In the genomic region with DNA sequence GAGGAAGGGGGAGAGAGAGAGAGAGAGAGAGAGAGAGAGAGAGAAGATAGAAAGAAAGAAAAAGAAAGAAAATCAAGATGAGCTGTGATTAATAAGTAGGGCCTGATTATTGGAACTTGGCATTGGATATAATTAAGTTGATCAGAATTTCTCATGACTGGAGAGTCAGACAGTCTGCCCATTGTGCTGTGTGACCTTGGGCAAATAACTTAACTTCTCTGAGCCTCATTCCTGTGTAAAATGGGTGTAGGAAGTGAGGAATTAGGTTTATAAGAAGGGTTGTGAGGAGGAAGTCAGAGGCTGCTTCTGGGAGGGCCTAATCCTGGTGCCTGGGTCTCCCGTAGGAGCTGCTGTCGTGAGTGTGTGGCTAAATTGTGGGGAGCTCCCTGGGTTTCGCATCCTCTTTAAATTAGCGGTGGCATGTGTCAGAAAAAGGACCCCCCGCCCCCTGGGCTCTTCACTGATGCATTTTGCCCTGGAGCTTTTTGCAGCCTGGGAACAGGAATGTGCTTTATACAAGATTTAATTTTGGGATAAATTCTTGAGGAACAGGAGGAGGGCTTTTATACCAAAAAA, we compare ENCODE assay signal across 16 cellular contexts.
A peak's percentile ranks its signal among the peaks of the same experiment; 100 is the strongest.
DNase-seq lines count a peak whose midpoint lies in the region; ATAC-seq, FAIRE-seq and TF ChIP-seq lines count a peak whose summit lies in the region.
"Had no signal": no experiment of that assay in that cellular context is flagged by ENCODE, and none has a peak within 500 bp of the region (broad histone marks: within the 10 kb centered on the region; RNA-seq: fewer than 3 reads in every experiment).

No MANE protein-coding gene starts in this region.

- no peak overlapping the region for H3K4me3 ChIP-seq in A549
- no peak overlapping the region for H3K4me3 ChIP-seq in RWPE2 (ENCODE audit: severe bottlenecking)
- H3K4me3 ChIP-seq in esophagus squamous epithelium = no peak overlapping the region
- no peak overlapping the region for H3K4me3 ChIP-seq in foreskin fibroblast (ENCODE audit: low read depth in 1 of 2, low read length in 2 of 2)
- H3K4me3 ChIP-seq: colonic mucosa, left ventricle myocardium inferior, SJCRH30, tibial nerve had no signal

- no peaks in the 10 kb centered on the region for H3K27me3 ChIP-seq in CD4-positive, alpha-beta T cell (ENCODE audit: control insufficient read depth, insufficient read depth, low read length)
- H3K27me3 ChIP-seq in RWPE2 (ENCODE audit: insufficient read depth, poor library complexity, severe bottlenecking) = no peaks in the 10 kb centered on the region
- H3K27me3 ChIP-seq in esophagus squamous epithelium = no peaks in the 10 kb centered on the region
- H3K27me3 ChIP-seq: BE2C, colonic mucosa, SJCRH30, tibial nerve had no signal

- POLR2A ChIA-PET in A549 (lab: Yijun Ruan, JAX) = interaction anchor here (0.6 kb wide), 1 partner anchor 42 kb away, joined by 7 read pairs; no protein-coding TSS in a partner anchor
- POLR2A ChIA-PET in CD4-positive, alpha-beta T cell (lab: Charles Lee) = interaction anchor here (1.2 kb wide), 1 partner anchor 51 kb away, joined by 5 read pairs; no protein-coding TSS in a partner anchor

- peaks cover 8% of the 10 kb centered on the region for H3K36me3 Mint-ChIP-seq in CD4-positive, alpha-beta T cell (ENCODE audit: low read depth)
- H3K36me3 Mint-ChIP-seq in immature natural killer cell = no peaks in the 10 kb centered on the region

- FAIRE-seq in A549 (lab: Jason Lieb, UNC) = no peak

- 83% methylated on average over 5 of the region's 5 CpGs for WGBS in A549 (ENCODE audit: missing lambda C conversion rate)
- WGBS in esophagus squamous epithelium, 2 donors = 70 to 93% methylated on average over 3 to 5 of the region's 5 CpGs

- DNase-seq in A549 (ENCODE audit: low read depth in 1 of 2, low spot score in 1 of 2) (no peak), RWPE2 (ENCODE audit: low spot score) (no peak), immature natural killer cell (no peak), esophagus squamous epithelium (lab: John Stamatoyannopoulos, UW) (no peak), OCI-M1 (lab: John Stamatoyannopoulos, UW) (no peak), foreskin fibroblast (no peak)
- DNase-seq in CD4-positive, alpha-beta T cell = no peak
- no peak for DNase-seq in central memory CD4-positive, alpha-beta T cell
- DNase-seq: BE2C, colonic mucosa, HFFc6, left ventricle myocardium inferior, NCI-H187, SJCRH30 had no signal

- H3K36me3 ChIP-seq in RWPE2 (ENCODE audit: low read depth) (peaks cover 30% of the 10 kb centered on the region), esophagus squamous epithelium (peaks cover 0 to 22% (median 0%) of the 10 kb centered on the region in 3 donors)
- H3K36me3 ChIP-seq: BE2C, colonic mucosa, left ventricle myocardium inferior, SJCRH30 had no signal

- peak overlapping the region; percentile 81 for H3K27ac Mint-ChIP-seq in CD4-positive, alpha-beta T cell
- H3K27ac Mint-ChIP-seq in immature natural killer cell = peak overlapping the region; percentile 96 to 100 (median 98)
- H3K27ac Mint-ChIP-seq: HFFc6 had no signal

- H3K27me3 Mint-ChIP-seq in CD4-positive, alpha-beta T cell = no peaks in the 10 kb centered on the region
- H3K27me3 Mint-ChIP-seq in immature natural killer cell (ENCODE audit: low read depth in 3 of 3) = peaks cover 54 to 57% (median 55%) of the 10 kb centered on the region in 3 donors

- TF ChIP-seq EP300 in A549 (IDR thresholded peaks at IDR 0.05) = no peak

- no peak for TF ChIP-seq RAD21 in A549 (conservative IDR thresholded peaks at IDR 0.05 in 1 of 2, IDR thresholded peaks at IDR 0.05 in 1 of 2)

- peaks cover 51% of the 10 kb centered on the region for H3K4me1 Mint-ChIP-seq in CD4-positive, alpha-beta T cell (ENCODE audit: low read depth)
- peaks cover 66 to 72% of the 10 kb centered on the region in 2 donors for H3K4me1 Mint-ChIP-seq in immature natural killer cell

- H3K9me3 ChIP-seq in A549 (no peaks in the 10 kb centered on the region), RWPE2 (ENCODE audit: severe bottlenecking) (no peaks in the 10 kb centered on the region), esophagus squamous epithelium (no peaks in the 10 kb centered on the region)
- H3K9me3 ChIP-seq in CD4-positive, alpha-beta T cell (ENCODE audit: control insufficient read depth, low read length) = no peaks in the 10 kb centered on the region
- H3K9me3 ChIP-seq: BE2C, colonic mucosa, left ventricle myocardium inferior, SJCRH30, tibial nerve had no signal

- CTCF ChIA-PET in A549 (lab: Yijun Ruan, JAX) = interaction anchor here (2.0 kb wide), 1 partner anchor 19 kb away, joined by 6 read pairs; no protein-coding TSS in a partner anchor
- CTCF ChIA-PET in CD4-positive, alpha-beta T cell (lab: Charles Lee) = no interaction called here

- peaks cover 79% of the 10 kb centered on the region for H3K4me1 ChIP-seq in A549
- peaks cover 57% of the 10 kb centered on the region for H3K4me1 ChIP-seq in RWPE2 (ENCODE audit: insufficient read depth, poor library complexity, severe bottlenecking)
- H3K4me1 ChIP-seq in esophagus squamous epithelium = peaks cover 15 to 91% (median 40%) of the 10 kb centered on the region in 3 donors
- H3K4me1 ChIP-seq: BE2C, colonic mucosa, SJCRH30 had no signal

- no peak overlapping the region for H3K4me2 ChIP-seq in A549

- H3K27ac ChIP-seq in A549 (peak overlapping the region in 1 of 2 experiments; percentile 74; a peak in 3 of 6 replicates), RWPE2 (ENCODE audit: poor library complexity, severe bottlenecking) (peak overlapping the region; percentile 98), esophagus squamous epithelium (peak overlapping the region in 2 of 4 donors; percentile 9 to 77)
- no peak overlapping the region for H3K27ac ChIP-seq in CD4-positive, alpha-beta T cell (ENCODE audit: low read depth, low read length)
- H3K27ac ChIP-seq: colonic mucosa, SJCRH30, tibial nerve, VCaP had no signal

- intact Hi-C loops in CD4-positive, alpha-beta T cell (cut with DNase I, micrococcal nuclease) = loop anchor here in 1 of 2 experiments (2.0 to 5.0 kb wide), 2 partner anchors 50 to 78 kb away; partner anchors contain the start of gene CMIP
- intact Hi-C loops in esophagus squamous epithelium (cut with DNase I) = no loop called here

- H3K9me3 Mint-ChIP-seq in CD4-positive, alpha-beta T cell = no peaks in the 10 kb centered on the region
- H3K9me3 Mint-ChIP-seq in immature natural killer cell = no peaks in the 10 kb centered on the region
- H3K9me3 Mint-ChIP-seq: HFFc6 had no signal

- TF ChIP-seq POLR2A in A549 (IDR thresholded peaks at IDR 0.05; ENCODE audit: low read length) (no peak), esophagus squamous epithelium (IDR thresholded peaks at IDR 0.05) (no peak)

- H3K4me3 Mint-ChIP-seq in CD4-positive, alpha-beta T cell = no peak overlapping the region
- peak overlapping the region; percentile 72 to 88 (median 80) for H3K4me3 Mint-ChIP-seq in immature natural killer cell
- H3K4me3 Mint-ChIP-seq: HFFc6 had no signal

- ATAC-seq in A549 = no peak
- ATAC-seq in CD4-positive, alpha-beta T cell (ENCODE audit: poor library complexity) = no peak
- ATAC-seq in RWPE2 (ENCODE audit: low read depth) = no peak

- TF ChIP-seq CTCF in A549 (IDR thresholded peaks at IDR 0.05) (no peak), RWPE2 (IDR thresholded peaks at IDR 0.05; ENCODE audit: poor library complexity, severe bottlenecking) (no peak), esophagus squamous epithelium (IDR thresholded peaks at IDR 0.05) (no peak), foreskin fibroblast (IDR thresholded peaks at IDR 0.05; ENCODE audit: low read depth, low read length) (no peak)
- no peak for TF ChIP-seq CTCF in CD4-positive, alpha-beta T cell (IDR thresholded peaks at IDR 0.05)

TF ChIP-seq in A549, 52 proteins besides CTCF, POLR2A, EP300 and RAD21:
- peak; percentile 72 for TF ChIP-seq ZFP36 (IDR thresholded peaks at IDR 0.05; ENCODE audit: borderline replicate concordance, partially characterized antibody)
- TF ChIP-seq EHF (CRISPR knock-in tag; IDR thresholded peaks at IDR 0.05) = no peak
- TF ChIP-seq, protein P1, sequence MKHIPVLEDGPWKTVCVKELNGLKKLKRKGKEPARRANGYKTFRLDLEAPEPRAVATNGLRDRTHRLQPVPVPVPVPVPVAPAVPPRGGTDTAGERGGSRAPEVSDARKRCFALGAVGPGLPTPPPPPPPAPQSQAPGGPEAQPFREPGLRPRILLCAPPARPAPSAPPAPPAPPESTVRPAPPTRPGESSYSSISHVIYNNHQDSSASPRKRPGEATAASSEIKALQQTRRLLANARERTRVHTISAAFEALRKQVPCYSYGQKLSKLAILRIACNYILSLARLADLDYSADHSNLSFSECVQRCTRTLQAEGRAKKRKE (CRISPR knock-in tag; IDR thresholded peaks at IDR 0.05; ENCODE audit: low read depth) = no peak
- 0 out of 2 replicates have a peak, but pooled peaks have one; percentile 20 for TF ChIP-seq FOSB (CRISPR knock-in tag; IDR thresholded peaks at IDR 0.05)
- peak; percentile 25; the same call in 1 of the 2 replicates for TF ChIP-seq KDM1A (IDR thresholded peaks at IDR 0.05; ENCODE audit: low read depth)
- TF ChIP-seq POLR2AphosphoS2 (conservative IDR thresholded peaks at IDR 0.05; ENCODE audit: low read length) = no peak
- 0 out of 2 replicates have a peak, but pooled peaks have one; percentile 23 for TF ChIP-seq HDAC2 (IDR thresholded peaks at IDR 0.05)
